In genomic region chr1:39892611-39893595, GRCh38 we compare ENCODE assay signal across 7 cellular contexts. TPM values are rescaled to one million over a fixed set of nuclear protein-coding genes. Genes with fewer than 3 reads are reported as not detected.
DNase-seq lines count a peak whose midpoint lies in the region; ATAC-seq, FAIRE-seq and TF ChIP-seq lines count a peak whose summit lies in the region.

No MANE protein-coding gene starts in this region.

- H3K4me2 ChIP-seq in skeletal muscle satellite cell (ENCODE audit: low read length): peak overlapping the region; percentile 70

- H3K27me3 ChIP-seq in skeletal muscle satellite cell (ENCODE audit: control insufficient read depth, insufficient read depth, low read length): peaks cover 13% of the 10 kb centered on the region

- no peak for FAIRE-seq in kidney (lab: Jason Lieb, UNC)

- H3K4me3 ChIP-seq in skeletal muscle satellite cell (ENCODE audit: low read length): peak overlapping the region; percentile 46
- no peak overlapping the region for H3K4me3 ChIP-seq in kidney (ENCODE audit: low read length in 2 of 2)

- H3K36me3 ChIP-seq in skeletal muscle satellite cell (ENCODE audit: insufficient read depth, low read length): no peaks in the 10 kb centered on the region
- H3K36me3 ChIP-seq in kidney (ENCODE audit: control insufficient read depth in 1 of 2, insufficient read depth in 2 of 2, low read length in 2 of 2): no peaks in the 10 kb centered on the region

- intact Hi-C loops in kidney (cut with DNase I): no loop called here

- H3K9ac ChIP-seq in skeletal muscle satellite cell (ENCODE audit: low read depth, low read length): peak overlapping the region; percentile 20
- H3K9ac ChIP-seq in kidney (ENCODE audit: low read length in 2 of 2): no peak overlapping the region

- no peaks in the 10 kb centered on the region for H3K9me3 ChIP-seq in skeletal muscle satellite cell (replicated peaks; ENCODE audit: low read length)
- no peaks in the 10 kb centered on the region for H3K9me3 ChIP-seq in kidney (ENCODE audit: control insufficient read depth in 1 of 2, low read length in 2 of 2)

- peaks cover 35% of the 10 kb centered on the region for H3K4me1 ChIP-seq in skeletal muscle satellite cell (ENCODE audit: control insufficient read depth, insufficient read depth, low read length)
- H3K4me1 ChIP-seq in kidney (ENCODE audit: control insufficient read depth in 1 of 2, insufficient read depth in 1 of 2, low read depth in 1 of 2, low read length in 2 of 2): peaks cover 0 to 8% of the 10 kb centered on the region in 2 donors

- no peak for ATAC-seq in HG03439 (IDR thresholded peaks at IDR 0.05; ENCODE audit: unreplicated experiment)

- POLR2A ChIA-PET in HEK293T (lab: Yijun Ruan, JAX): interaction anchor here (1.3 kb wide), 1 partner anchor 9 kb away, joined by 6 read pairs; the partner anchor contains the start of gene TRIT1

- no peak for TF ChIP-seq CTCF in kidney (IDR thresholded peaks at IDR 0.05; ENCODE audit: borderline replicate concordance, extremely low read depth, insufficient read depth)

- CTCF ChIA-PET in HEK293T (lab: Yijun Ruan, JAX): interaction anchor here (1.0 to 1.2 kb wide), 2 partner anchors 9 to 27 kb away, joined by 4 to 5 read pairs; partner anchors contain the start of gene MYCL

- peak overlapping the region in 1 of 2 donors; percentile 37 for H3K27ac ChIP-seq in kidney (ENCODE audit: low read depth in 2 of 2, low read length in 2 of 2)

- DNase-seq in HEK293T (ENCODE audit: extremely low spot score) (no peak), OCI-M1 (lab: John Stamatoyannopoulos, UW) (peak; percentile 50), fibroblast of peridontal ligament (ENCODE audit: extremely low read depth) (peak; percentile 66), GM19238 (ENCODE audit: insufficient read length, low spot score) (no peak), kidney (no peak)

TF ChIP-seq in HEK293T, 16 proteins besides CTCF, POLR2A, EP300 and RAD21:
- TF ChIP-seq PKNOX1 (IDR thresholded peaks at IDR 0.05) (peak; percentile 83), SUZ12 (IDR thresholded peaks at IDR 0.05) (no peak)

RNA-seq across cellular contexts. Expression of gene MYCL, which starts 8.8 kb away (rescaled TPM):
- 0.25 and 1.5 TPM in 2 replicates for total RNA-seq in skeletal muscle satellite cell (2012; rRNA removed)
- 4.2 TPM for total RNA-seq in kidney
- polyA plus RNA-seq in kidney (ENCODE audit: insufficient read depth, low read depth, low replicate concordance): 1.7 TPM

RNA-seq across cellular contexts. Expression of gene TRIT1, which starts 9.6 kb away (rescaled TPM):
- total RNA-seq in skeletal muscle satellite cell (2012; rRNA removed): 21.2 and 29.4 TPM in 2 replicates
- total RNA-seq in kidney: 24.0 TPM
- polyA plus RNA-seq in kidney (ENCODE audit: insufficient read depth, low read depth, low replicate concordance): 14.5 TPM

Comparison
In these comparisons a context has a peak if more than half of its experiments do, and no peak if none do; other contexts are left out.
1. DNase-seq: peak in OCI-M1 (single experiment) and fibroblast of peridontal ligament (single experiment); none in HEK293T (single experiment), GM19238 (single experiment) and kidney (single experiment).